ENCODE assay signal across 1 cellular context in genomic region chr1:52098139-52098871, GRCh38.
A peak's percentile ranks its signal among the peaks of the same experiment; 100 is the strongest.
TF ChIP-seq lines count a peak whose summit lies in the region.

No MANE protein-coding gene starts in this region.

TF ChIP-seq in HepG2, 621 proteins besides CTCF, POLR2A, EP300 and RAD21 (continued from another document):
- TF ChIP-seq ARID5B (CRISPR knock-in tag; IDR thresholded peaks at IDR 0.05), result peak; percentile 96
- TF ChIP-seq YEATS4 (CRISPR knock-in tag; IDR thresholded peaks at IDR 0.05; ENCODE audit: borderline replicate concordance), result no peak
- TF ChIP-seq ZKSCAN1 (IDR thresholded peaks at IDR 0.05; ENCODE audit: low read length), result no peak
- peak; percentile 51; the same call in 1 of the 2 replicates for TF ChIP-seq ZNF792 (CRISPR knock-in tag; IDR thresholded peaks at IDR 0.05)
- TF ChIP-seq, protein P1, sequence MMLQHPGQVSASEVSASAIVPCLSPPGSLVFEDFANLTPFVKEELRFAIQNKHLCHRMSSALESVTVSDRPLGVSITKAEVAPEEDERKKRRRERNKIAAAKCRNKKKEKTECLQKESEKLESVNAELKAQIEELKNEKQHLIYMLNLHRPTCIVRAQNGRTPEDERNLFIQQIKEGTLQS (CRISPR knock-in tag; IDR thresholded peaks at IDR 0.05), result no peak
- TF ChIP-seq ZNF781 (CRISPR knock-in tag; IDR thresholded peaks at IDR 0.05; ENCODE audit: borderline replicate concordance, not compliant biosample characterization), result no peak
- TF ChIP-seq ZFX (CRISPR knock-in tag; IDR thresholded peaks at IDR 0.05; ENCODE audit: low read depth), result no peak
- no peak for TF ChIP-seq TAF15 (IDR thresholded peaks at IDR 0.05; ENCODE audit: low read depth, low read length, poor library complexity, severe bottlenecking)
- TF ChIP-seq ZNF629 (CRISPR knock-in tag; conservative IDR thresholded peaks at IDR 0.05), result no peak
- 0 out of 2 replicates have a peak, but pooled peaks have one; percentile 28 for TF ChIP-seq KMT2B (CRISPR knock-in tag; IDR thresholded peaks at IDR 0.05)
- no peak for TF ChIP-seq CENPX (CRISPR knock-in tag; IDR thresholded peaks at IDR 0.05)
- TF ChIP-seq ZNF704 (CRISPR knock-in tag; IDR thresholded peaks at IDR 0.05; ENCODE audit: borderline replicate concordance), result no peak
- TF ChIP-seq, protein P2, sequence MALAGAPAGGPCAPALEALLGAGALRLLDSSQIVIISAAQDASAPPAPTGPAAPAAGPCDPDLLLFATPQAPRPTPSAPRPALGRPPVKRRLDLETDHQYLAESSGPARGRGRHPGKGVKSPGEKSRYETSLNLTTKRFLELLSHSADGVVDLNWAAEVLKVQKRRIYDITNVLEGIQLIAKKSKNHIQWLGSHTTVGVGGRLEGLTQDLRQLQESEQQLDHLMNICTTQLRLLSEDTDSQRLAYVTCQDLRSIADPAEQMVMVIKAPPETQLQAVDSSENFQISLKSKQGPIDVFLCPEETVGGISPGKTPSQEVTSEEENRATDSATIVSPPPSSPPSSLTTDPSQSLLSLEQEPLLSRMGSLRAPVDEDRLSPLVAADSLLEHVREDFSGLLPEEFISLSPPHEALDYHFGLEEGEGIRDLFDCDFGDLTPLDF (CRISPR knock-in tag; IDR thresholded peaks at IDR 0.05), result no peak
- peak; percentile 75 for TF ChIP-seq TEAD3 (CRISPR knock-in tag; optimal IDR thresholded peaks at IDR 0.05; ENCODE audit: borderline replicate concordance)
- TF ChIP-seq U2AF2 (IDR thresholded peaks at IDR 0.05; ENCODE audit: low read depth, low read length), result no peak
- TF ChIP-seq RORA (CRISPR knock-in tag; IDR thresholded peaks at IDR 0.05), result no peak
- TF ChIP-seq GLI4 (CRISPR knock-in tag; IDR thresholded peaks at IDR 0.05; ENCODE audit: borderline replicate concordance), result no peak
- no peak for TF ChIP-seq ZNF124 (CRISPR knock-in tag; IDR thresholded peaks at IDR 0.05)
- TF ChIP-seq CREM (IDR thresholded peaks at IDR 0.05), result peak; percentile 63; the same call in 1 of the 2 replicates
- no peak for TF ChIP-seq CREM (CRISPR knock-in tag; IDR thresholded peaks at IDR 0.05)
- peak; percentile 67; the same call in 1 of the 2 replicates for TF ChIP-seq IRF2 (CRISPR knock-in tag; IDR thresholded peaks at IDR 0.05)
- no peak for TF ChIP-seq MTA3 (CRISPR knock-in tag; IDR thresholded peaks at IDR 0.05)
- no peak for TF ChIP-seq ZNF501 (CRISPR knock-in tag; IDR thresholded peaks at IDR 0.05)
- TF ChIP-seq HNRNPLL (IDR thresholded peaks at IDR 0.05; ENCODE audit: low read depth, low read length, poor library complexity, severe bottlenecking), result no peak
- no peak for TF ChIP-seq HOXD1 (CRISPR knock-in tag; IDR thresholded peaks at IDR 0.05)
- no peak for TF ChIP-seq SAFB2 (CRISPR knock-in tag; IDR thresholded peaks at IDR 0.05; ENCODE audit: borderline replicate concordance, low read depth)
- no peak for TF ChIP-seq PTBP1 (IDR thresholded peaks at IDR 0.05; ENCODE audit: low read depth, low read length, poor library complexity, severe bottlenecking)
- TF ChIP-seq PHF21A (CRISPR knock-in tag; IDR thresholded peaks at IDR 0.05), result no peak; the same call in 1 of the 2 replicates
- TF ChIP-seq, protein P3, sequence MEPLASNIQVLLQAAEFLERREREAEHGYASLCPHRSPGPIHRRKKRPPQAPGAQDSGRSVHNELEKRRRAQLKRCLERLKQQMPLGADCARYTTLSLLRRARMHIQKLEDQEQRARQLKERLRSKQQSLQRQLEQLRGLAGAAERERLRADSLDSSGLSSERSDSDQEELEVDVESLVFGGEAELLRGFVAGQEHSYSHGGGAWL (CRISPR knock-in tag; IDR thresholded peaks at IDR 0.05), result no peak
- TF ChIP-seq YEATS2 (CRISPR knock-in tag; IDR thresholded peaks at IDR 0.05; ENCODE audit: borderline replicate concordance), result no peak
- no peak for TF ChIP-seq ZNF263 (CRISPR knock-in tag; IDR thresholded peaks at IDR 0.05)
- TF ChIP-seq ZFP82 (CRISPR knock-in tag; IDR thresholded peaks at IDR 0.05; ENCODE audit: borderline replicate concordance), result no peak
- TF ChIP-seq, protein P4, sequence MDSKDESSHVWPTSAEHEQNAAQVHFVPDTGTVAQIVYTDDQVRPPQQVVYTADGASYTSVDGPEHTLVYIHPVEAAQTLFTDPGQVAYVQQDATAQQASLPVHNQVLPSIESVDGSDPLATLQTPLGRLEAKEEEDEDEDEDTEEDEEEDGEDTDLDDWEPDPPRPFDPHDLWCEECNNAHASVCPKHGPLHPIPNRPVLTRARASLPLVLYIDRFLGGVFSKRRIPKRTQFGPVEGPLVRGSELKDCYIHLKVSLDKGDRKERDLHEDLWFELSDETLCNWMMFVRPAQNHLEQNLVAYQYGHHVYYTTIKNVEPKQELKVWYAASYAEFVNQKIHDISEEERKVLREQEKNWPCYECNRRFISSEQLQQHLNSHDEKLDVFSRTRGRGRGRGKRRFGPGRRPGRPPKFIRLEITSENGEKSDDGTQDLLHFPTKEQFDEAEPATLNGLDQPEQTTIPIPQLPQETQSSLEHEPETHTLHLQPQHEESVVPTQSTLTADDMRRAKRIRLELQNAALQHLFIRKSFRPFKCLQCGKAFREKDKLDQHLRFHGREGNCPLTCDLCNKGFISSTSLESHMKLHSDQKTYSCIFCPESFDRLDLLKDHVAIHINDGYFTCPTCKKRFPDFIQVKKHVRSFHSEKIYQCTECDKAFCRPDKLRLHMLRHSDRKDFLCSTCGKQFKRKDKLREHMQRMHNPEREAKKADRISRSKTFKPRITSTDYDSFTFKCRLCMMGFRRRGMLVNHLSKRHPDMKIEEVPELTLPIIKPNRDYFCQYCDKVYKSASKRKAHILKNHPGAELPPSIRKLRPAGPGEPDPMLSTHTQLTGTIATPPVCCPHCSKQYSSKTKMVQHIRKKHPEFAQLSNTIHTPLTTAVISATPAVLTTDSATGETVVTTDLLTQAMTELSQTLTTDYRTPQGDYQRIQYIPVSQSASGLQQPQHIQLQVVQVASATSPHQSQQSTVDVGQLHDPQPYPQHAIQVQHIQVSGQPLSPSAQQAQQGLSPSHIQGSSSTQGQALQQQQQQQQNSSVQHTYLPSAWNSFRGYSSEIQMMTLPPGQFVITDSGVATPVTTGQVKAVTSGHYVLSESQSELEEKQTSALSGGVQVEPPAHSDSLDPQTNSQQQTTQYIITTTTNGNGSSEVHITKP (CRISPR knock-in tag; IDR thresholded peaks at IDR 0.05; ENCODE audit: low read depth), result no peak
- no peak for TF ChIP-seq ZNF850 (CRISPR knock-in tag; conservative IDR thresholded peaks at IDR 0.05)
- TF ChIP-seq, protein P5, sequence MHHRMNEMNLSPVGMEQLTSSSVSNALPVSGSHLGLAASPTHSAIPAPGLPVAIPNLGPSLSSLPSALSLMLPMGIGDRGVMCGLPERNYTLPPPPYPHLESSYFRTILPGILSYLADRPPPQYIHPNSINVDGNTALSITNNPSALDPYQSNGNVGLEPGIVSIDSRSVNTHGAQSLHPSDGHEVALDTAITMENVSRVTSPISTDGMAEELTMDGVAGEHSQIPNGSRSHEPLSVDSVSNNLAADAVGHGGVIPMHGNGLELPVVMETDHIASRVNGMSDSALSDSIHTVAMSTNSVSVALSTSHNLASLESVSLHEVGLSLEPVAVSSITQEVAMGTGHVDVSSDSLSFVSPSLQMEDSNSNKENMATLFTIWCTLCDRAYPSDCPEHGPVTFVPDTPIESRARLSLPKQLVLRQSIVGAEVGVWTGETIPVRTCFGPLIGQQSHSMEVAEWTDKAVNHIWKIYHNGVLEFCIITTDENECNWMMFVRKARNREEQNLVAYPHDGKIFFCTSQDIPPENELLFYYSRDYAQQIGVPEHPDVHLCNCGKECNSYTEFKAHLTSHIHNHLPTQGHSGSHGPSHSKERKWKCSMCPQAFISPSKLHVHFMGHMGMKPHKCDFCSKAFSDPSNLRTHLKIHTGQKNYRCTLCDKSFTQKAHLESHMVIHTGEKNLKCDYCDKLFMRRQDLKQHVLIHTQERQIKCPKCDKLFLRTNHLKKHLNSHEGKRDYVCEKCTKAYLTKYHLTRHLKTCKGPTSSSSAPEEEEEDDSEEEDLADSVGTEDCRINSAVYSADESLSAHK (CRISPR knock-in tag; IDR thresholded peaks at IDR 0.05; ENCODE audit: borderline replicate concordance), result no peak
- peak; percentile 83 for TF ChIP-seq NCOA2 (CRISPR knock-in tag; IDR thresholded peaks at IDR 0.05)
- TF ChIP-seq ZBTB7B (CRISPR knock-in tag; IDR thresholded peaks at IDR 0.05), result 0 out of 2 replicates have a peak, but pooled peaks have one; percentile 64
- TF ChIP-seq HNF4A (CRISPR knock-in tag; IDR thresholded peaks at IDR 0.05), result peak; percentile 60
- no peak for TF ChIP-seq HOXA9 (CRISPR knock-in tag; IDR thresholded peaks at IDR 0.05; ENCODE audit: borderline replicate concordance)
- no peak for TF ChIP-seq NFE2 (CRISPR knock-in tag; IDR thresholded peaks at IDR 0.05)
- TF ChIP-seq ZNF549 (CRISPR knock-in tag; IDR thresholded peaks at IDR 0.05), result peak; percentile 77; the same call in 1 of the 2 replicates
- TF ChIP-seq, protein P6, sequence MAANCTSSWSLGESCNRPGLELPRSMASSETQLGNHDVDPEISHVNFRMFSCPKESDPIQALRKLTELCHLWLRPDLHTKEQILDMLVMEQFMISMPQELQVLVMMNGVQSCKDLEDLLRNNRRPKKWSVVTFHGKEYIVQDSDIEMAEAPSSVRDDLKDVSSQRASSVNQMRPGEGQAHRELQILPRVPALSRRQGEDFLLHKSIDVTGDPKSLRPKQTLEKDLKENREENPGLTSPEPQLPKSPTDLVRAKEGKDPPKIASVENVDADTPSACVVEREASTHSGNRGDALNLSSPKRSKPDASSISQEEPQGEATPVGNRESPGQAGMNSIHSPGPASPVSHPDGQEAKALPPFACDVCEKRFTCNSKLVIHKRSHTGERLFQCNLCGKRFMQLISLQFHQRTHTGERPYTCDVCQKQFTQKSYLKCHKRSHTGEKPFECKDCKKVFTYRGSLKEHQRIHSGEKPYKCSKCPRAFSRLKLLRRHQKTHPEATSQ (CRISPR knock-in tag; IDR thresholded peaks at IDR 0.05; ENCODE audit: borderline replicate concordance), result no peak
- TF ChIP-seq GABPB1 (CRISPR knock-in tag; IDR thresholded peaks at IDR 0.05), result 0 out of 2 replicates have a peak, but pooled peaks have one; percentile 18
- no peak for TF ChIP-seq ZNF615 (CRISPR knock-in tag; IDR thresholded peaks at IDR 0.05; ENCODE audit: borderline replicate concordance)
- TF ChIP-seq ZSCAN25 (CRISPR knock-in tag; IDR thresholded peaks at IDR 0.05), result no peak
- no peak for TF ChIP-seq RBM39 (IDR thresholded peaks at IDR 0.05; ENCODE audit: low read depth, low read length, poor library complexity, severe bottlenecking)
- TF ChIP-seq HOXA7 (CRISPR knock-in tag; IDR thresholded peaks at IDR 0.05), result no peak
- TF ChIP-seq ZBTB44 (CRISPR knock-in tag; IDR thresholded peaks at IDR 0.05), result no peak
- TF ChIP-seq RCOR2 (CRISPR knock-in tag; IDR thresholded peaks at IDR 0.05), result peak; percentile 83
- TF ChIP-seq MAFF (IDR thresholded peaks at IDR 0.05; ENCODE audit: low read depth, low read length), result no peak
- no peak for TF ChIP-seq HES4 (CRISPR knock-in tag; IDR thresholded peaks at IDR 0.05; ENCODE audit: borderline replicate concordance)
- TF ChIP-seq SNRNP70 (IDR thresholded peaks at IDR 0.05; ENCODE audit: low read depth, low read length), result no peak
- no peak for TF ChIP-seq SP4 (CRISPR knock-in tag; IDR thresholded peaks at IDR 0.05)
- no peak for TF ChIP-seq ADNP (CRISPR knock-in tag; IDR thresholded peaks at IDR 0.05)
- TF ChIP-seq ZNF101 (CRISPR knock-in tag; IDR thresholded peaks at IDR 0.05; ENCODE audit: borderline replicate concordance, low read depth), result no peak
